In genomic region chr3:197406266-197406665, GRCh38 we compare ENCODE assay signal across 11 cellular contexts.
A peak's percentile ranks its signal among the peaks of the same experiment; 100 is the strongest.
DNase-seq lines count a peak whose midpoint lies in the region; ATAC-seq, FAIRE-seq and TF ChIP-seq lines count a peak whose summit lies in the region.
"Had no signal": no experiment of that assay in that cellular context is flagged by ENCODE, and none has a peak within 500 bp of the region (broad histone marks: within the 10 kb centered on the region; RNA-seq: fewer than 3 reads in every experiment).

No MANE protein-coding gene starts in this region.

- ATAC-seq in SK-N-SH treated with all-trans-retinoic acid at 6 μM for 48 hours = peak; percentile 77
- no peak for ATAC-seq in HG02852 (IDR thresholded peaks at IDR 0.05; ENCODE audit: unreplicated experiment)
- ATAC-seq in HG03469 (IDR thresholded peaks at IDR 0.05; ENCODE audit: unreplicated experiment) = no peak

- DNase-seq in foreskin melanocyte (peak; percentile 37), myocyte (ENCODE audit: low read depth) (peak; percentile 89), urothelium cell line (ENCODE audit: low spot score) (peak; percentile 79)
- DNase-seq in stimulated activated CD4-positive, alpha-beta T cell treated with anti-CD3 and anti-CD28 coated beads, Interleukin-4, amount 100 ng/mL, for 24 hours = no peak
- DNase-seq: activated CD4-positive, alpha-beta T cell treated with anti-CD3 and anti-CD28 coated beads, Interleukin-2, amount 50 U/mL, for 4 hours; activated naive CD4-positive, alpha-beta T cell treated with anti-CD3 and anti-CD28 coated beads, Interleukin-2, amount 50 U/mL, for 16 hours; Calu3; retina had no signal

- no peak for FAIRE-seq in urothelium cell line (lab: Jason Lieb, UNC)

TF ChIP-seq in SK-N-SH treated with all-trans-retinoic acid at 6 μM for 48 hours, 23 proteins besides CTCF, POLR2A, EP300 and RAD21:
- TF ChIP-seq ZNF8 (CRISPR knock-in tag; IDR thresholded peaks at IDR 0.05) (no peak), OSR1 (CRISPR knock-in tag; IDR thresholded peaks at IDR 0.05) (no peak), ZFP3 (CRISPR knock-in tag; IDR thresholded peaks at IDR 0.05) (no peak), ARNTL (CRISPR knock-in tag; IDR thresholded peaks at IDR 0.05; ENCODE audit: borderline replicate concordance, low read depth) (no peak), TCF4 (CRISPR knock-in tag; IDR thresholded peaks at IDR 0.05; ENCODE audit: borderline replicate concordance) (no peak), ESRRG (CRISPR knock-in tag; IDR thresholded peaks at IDR 0.05) (no peak), ZNF565 (CRISPR knock-in tag; conservative IDR thresholded peaks at IDR 0.05; ENCODE audit: low read depth) (no peak)
